22 cellular contexts compared by ENCODE assay signal in genomic region chr12:59196989-59197388, GRCh38.
"Had no signal": no experiment of that assay in that cellular context is flagged by ENCODE, and none has a peak within 500 bp of the region (broad histone marks: within the 10 kb centered on the region; RNA-seq: fewer than 3 reads in every experiment).

No MANE protein-coding gene starts in this region.

- H3K4me3 ChIP-seq: colonic mucosa, coronary artery, dorsolateral prefrontal cortex, esophagus muscularis mucosa, esophagus squamous epithelium, gastrocnemius medialis, gastroesophageal sphincter, heart left ventricle, heart right ventricle had no signal

- DNase-seq: colonic mucosa; cortex of kidney; dermis blood vessel endothelial cell; dorsolateral prefrontal cortex; effector CD4-positive, alpha-beta T cell; effector CD8-positive, alpha-beta T cell; effector memory CD4-positive, alpha-beta T cell; effector memory CD8-positive, alpha-beta T cell; endodermal cell; erythroblast; esophagus squamous epithelium; foreskin fibroblast; foreskin keratinocyte; foreskin melanocyte; gastrocnemius medialis; glutamatergic neuron; head of caudate nucleus; heart left ventricle; heart right ventricle had no signal
